In the genomic region with DNA sequence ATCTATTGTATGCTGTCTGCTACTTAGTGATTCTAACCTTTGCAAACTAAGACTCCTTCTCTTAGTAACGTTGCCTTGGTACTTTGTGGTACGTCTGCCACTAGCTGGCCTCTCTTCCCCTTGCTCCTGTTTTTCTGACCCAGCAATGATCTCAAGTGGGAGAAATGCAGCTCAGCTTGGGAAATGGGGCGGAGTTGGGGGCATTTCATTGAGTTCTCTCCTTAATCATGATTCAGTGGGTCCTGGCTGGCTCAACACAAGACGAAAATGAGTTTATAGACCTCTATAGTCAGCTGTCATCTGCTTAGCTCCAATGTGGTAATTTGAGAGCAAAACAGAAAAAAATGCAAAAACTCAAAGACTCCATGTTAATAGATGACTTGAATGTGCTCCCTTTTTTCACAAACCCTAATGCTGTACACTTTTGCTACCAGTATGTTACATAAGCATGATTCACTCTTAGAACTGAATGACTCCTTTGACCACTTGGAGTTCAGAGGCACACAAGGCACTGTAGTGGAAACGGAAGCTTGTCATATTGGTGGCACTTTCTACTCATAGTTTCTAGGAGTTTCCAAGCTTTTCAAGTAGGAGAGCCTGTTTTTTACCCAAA, we compare ENCODE assay signal across 1 cellular context.
TF ChIP-seq lines count a peak whose summit lies in the region.

No MANE protein-coding gene starts in this region.

TF ChIP-seq in HepG2, 621 proteins besides CTCF, POLR2A, EP300 and RAD21 (continued from another document):
- TF ChIP-seq, protein P1, sequence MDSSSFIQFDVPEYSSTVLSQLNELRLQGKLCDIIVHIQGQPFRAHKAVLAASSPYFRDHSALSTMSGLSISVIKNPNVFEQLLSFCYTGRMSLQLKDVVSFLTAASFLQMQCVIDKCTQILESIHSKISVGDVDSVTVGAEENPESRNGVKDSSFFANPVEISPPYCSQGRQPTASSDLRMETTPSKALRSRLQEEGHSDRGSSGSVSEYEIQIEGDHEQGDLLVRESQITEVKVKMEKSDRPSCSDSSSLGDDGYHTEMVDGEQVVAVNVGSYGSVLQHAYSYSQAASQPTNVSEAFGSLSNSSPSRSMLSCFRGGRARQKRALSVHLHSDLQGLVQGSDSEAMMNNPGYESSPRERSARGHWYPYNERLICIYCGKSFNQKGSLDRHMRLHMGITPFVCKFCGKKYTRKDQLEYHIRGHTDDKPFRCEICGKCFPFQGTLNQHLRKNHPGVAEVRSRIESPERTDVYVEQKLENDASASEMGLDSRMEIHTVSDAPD (CRISPR knock-in tag; IDR thresholded peaks at IDR 0.05), result no peak
- TF ChIP-seq IRF9 (CRISPR knock-in tag; IDR thresholded peaks at IDR 0.05; ENCODE audit: borderline replicate concordance), result no peak
- no peak for TF ChIP-seq ZNF768 (CRISPR knock-in tag; IDR thresholded peaks at IDR 0.05)
- TF ChIP-seq HOXD1 (CRISPR knock-in tag; IDR thresholded peaks at IDR 0.05), result no peak
- no peak for TF ChIP-seq NR1H2 (CRISPR knock-in tag; IDR thresholded peaks at IDR 0.05; ENCODE audit: borderline replicate concordance, low read depth)
- TF ChIP-seq ZNF879 (CRISPR knock-in tag; IDR thresholded peaks at IDR 0.05), result no peak
- no peak for TF ChIP-seq ZBTB3 (CRISPR knock-in tag; IDR thresholded peaks at IDR 0.05; ENCODE audit: borderline replicate concordance, low read depth)
- no peak for TF ChIP-seq MTF2 (CRISPR knock-in tag; IDR thresholded peaks at IDR 0.05; ENCODE audit: borderline replicate concordance)
- no peak for TF ChIP-seq ZNF773 (CRISPR knock-in tag; IDR thresholded peaks at IDR 0.05; ENCODE audit: borderline replicate concordance)
- TF ChIP-seq RBM22 (optimal IDR thresholded peaks at IDR 0.05; ENCODE audit: low read length), result no peak
- no peak for TF ChIP-seq ARID2 (CRISPR knock-in tag; IDR thresholded peaks at IDR 0.05; ENCODE audit: borderline replicate concordance)
- TF ChIP-seq FOSL2 (CRISPR knock-in tag; IDR thresholded peaks at IDR 0.05), result peak; percentile 93
